Comparison of ENCODE assay signal across 8 cellular contexts in genomic region chr1:161175771-161176453, GRCh38. TPM values are rescaled to one million over a fixed set of nuclear protein-coding genes. Genes with fewer than 3 reads are reported as not detected.
DNase-seq lines count a peak whose midpoint lies in the region; ATAC-seq and TF ChIP-seq lines count a peak whose summit lies in the region.

No MANE protein-coding gene starts in this region.

- POLR2A ChIA-PET in T-cell (lab: Charles Lee) = interaction anchor here in 1 of 2 donors (2.1 kb wide), 1 partner anchor 10 kb away, joined by 8 read pairs; the partner anchor contains the start of gene PPOX

- H3K4me1 ChIP-seq in skeletal muscle satellite cell (ENCODE audit: control insufficient read depth, insufficient read depth, low read length) = peaks cover 31% of the 10 kb centered on the region

- DNase-seq in T-cell (no peak), fibroblast of pulmonary artery (ENCODE audit: low read depth) (no peak), glomerular visceral epithelial cell (ENCODE audit: extremely low spot score) (no peak), omental fat pad (ENCODE audit: low spot score) (no peak), globus pallidus (ENCODE audit: low spot score) (no peak)

- peak; percentile 29 for ATAC-seq in GM18867 (IDR thresholded peaks at IDR 0.05; ENCODE audit: unreplicated experiment)
- no peak for ATAC-seq in T-cell (replicated peaks in 1 of 4)
- ATAC-seq in HG02571 (IDR thresholded peaks at IDR 0.05; ENCODE audit: unreplicated experiment) = no peak
- ATAC-seq in omental fat pad (ENCODE audit: low FRiP score) = no peak

- peaks cover 66 to 78% (median 71%) of the 10 kb centered on the region in 3 donors for H3K4me1 Mint-ChIP-seq in T-cell

- H3K4me3 ChIP-seq in fibroblast of pulmonary artery (replicated peaks; ENCODE audit: low read depth, low read length) = peak overlapping the region; percentile 98
- peak overlapping the region; percentile 99 for H3K4me3 ChIP-seq in skeletal muscle satellite cell (ENCODE audit: low read length)

- H3K9me3 ChIP-seq in skeletal muscle satellite cell (replicated peaks; ENCODE audit: low read length) = no peaks in the 10 kb centered on the region

- H3K4me3 Mint-ChIP-seq in T-cell = peak overlapping the region; percentile 91 to 99 (median 96)

- peaks cover 45% of the 10 kb centered on the region for H3K36me3 Mint-ChIP-seq in T-cell

- peaks cover 30% of the 10 kb centered on the region for H3K36me3 ChIP-seq in skeletal muscle satellite cell (ENCODE audit: insufficient read depth, low read length)

- H3K27me3 ChIP-seq in skeletal muscle satellite cell (ENCODE audit: control insufficient read depth, insufficient read depth, low read length) = no peaks in the 10 kb centered on the region

- no peaks in the 10 kb centered on the region for H3K27me3 Mint-ChIP-seq in T-cell

- H3K4me2 ChIP-seq in skeletal muscle satellite cell (ENCODE audit: low read length) = peak overlapping the region; percentile 95

- CTCF ChIA-PET in T-cell (lab: Charles Lee) = interaction anchor here in 1 of 2 donors (2.3 kb wide), 1 partner anchor 10 kb away, joined by 13 read pairs; the partner anchor contains the start of gene PPOX

- H3K27ac Mint-ChIP-seq in T-cell = peak overlapping the region; percentile 96 to 99

- TF ChIP-seq CTCF in fibroblast of pulmonary artery (IDR thresholded peaks at IDR 0.05; ENCODE audit: low read length, missing control alignments) (no peak), omental fat pad (IDR thresholded peaks at IDR 0.05) (no peak)

- H3K9ac ChIP-seq in skeletal muscle satellite cell (ENCODE audit: low read depth, low read length) = peak overlapping the region; percentile 96

- no peaks in the 10 kb centered on the region for H3K9me3 Mint-ChIP-seq in T-cell

RNA-seq across cellular contexts. Expression of gene B4GALT3, which starts 1.4 kb away (rescaled TPM):
- total RNA-seq in T-cell (10 to 100 TPM; 48.4 to 77.8 (median 69.3) TPM), omental fat pad (10 to 100 TPM; 20.6 to 50.7 (median 37.1) TPM)
- 15.3 and 23.1 TPM in 2 replicates for total RNA-seq in skeletal muscle satellite cell (2012; rRNA removed)

RNA-seq across cellular contexts. Expression of gene PPOX, which starts 9.7 kb away (rescaled TPM):
- total RNA-seq in T-cell (10 to 100 TPM; 38.3 to 85.4 (median 69.2) TPM), omental fat pad (10 to 100 TPM; 12.5 to 28.4 (median 13.8) TPM)
- total RNA-seq in skeletal muscle satellite cell (2012; rRNA removed) = 9.0 and 9.4 TPM in 2 replicates

RNA-seq across cellular contexts. Expression of gene USP21, which starts 16.6 kb away (rescaled TPM):
- total RNA-seq in T-cell (10 to 100 TPM; 37.4 to 69.0 (median 59.5) TPM), omental fat pad (10 to 100 TPM in 3 of 4 donors, 1 to 10 TPM in 1; 7.8 to 19.5 (median 12.7) TPM)
- total RNA-seq in skeletal muscle satellite cell (2012; rRNA removed) = 6.8 and 7.9 TPM in 2 replicates

RNA-seq across cellular contexts. Expression of gene UFC1, which starts 22.1 kb away (rescaled TPM):
- 100 to 1,000 TPM in 2 of 5 donors, 10 to 100 TPM in 3; 82.9 to 109 (median 93.8) TPM for total RNA-seq in T-cell
- 60.3 and 81.7 TPM in 2 replicates for total RNA-seq in skeletal muscle satellite cell (2012; rRNA removed)
- 10 to 100 TPM; 73.6 to 96.7 (median 78.4) TPM for total RNA-seq in omental fat pad

RNA-seq across cellular contexts. Expression of gene ADAMTS4, which starts 22.9 kb away (rescaled TPM):
- total RNA-seq in T-cell (1 to 10 TPM in 4 of 5 donors, under 1 TPM in 1; 0.86 to 1.8 (median 1.4) TPM), omental fat pad (100 to 1,000 TPM in 2 of 4 donors, 10 to 100 TPM in 2; 38.5 to 238 (median 121) TPM)
- total RNA-seq in skeletal muscle satellite cell (2012; rRNA removed) = 2.8 and 14.2 TPM in 2 replicates
